Comparison of ENCODE assay signal across 27 cellular contexts in genomic region chr2:55059793-55060192, GRCh38.
"Had no signal": no experiment of that assay in that cellular context is flagged by ENCODE, and none has a peak within 500 bp of the region (broad histone marks: within the 10 kb centered on the region; RNA-seq: fewer than 3 reads in every experiment).

No MANE protein-coding gene starts in this region.

- H3K27me3 Mint-ChIP-seq: natural killer cell treated with Interleukin-12 subunit alpha and Interleukin-12 subunit beta and Interleukin-15 and Interleukin-18, amount 100 ng/mL, for 72 hours; stimulated activated naive B cell treated with anti-CD40 and anti-IgM and Interleukin-4, amounts not matched to agents 10 μg/mL and 1 μg/mL and 100 μg/mL, for 72 hours; stimulated activated naive CD8-positive, alpha-beta T cell treated with anti-CD3 and anti-CD28 coated beads, Interleukin-15, Interleukin-2, amounts not matched to agents 100 ng/mL and 50 ng/mL, for 24 hours had no signal

- H3K4me3 ChIP-seq: pancreas, prostate gland, right lobe of liver, sigmoid colon, stomach, thoracic aorta, thyroid gland, tibial nerve, upper lobe of left lung, vagina had no signal

- H3K27ac ChIP-seq: neutrophil, pancreas, prostate gland, right lobe of liver, sigmoid colon, stomach, thoracic aorta, thyroid gland, tibial nerve, upper lobe of left lung, vagina had no signal

- H3K27ac Mint-ChIP-seq: natural killer cell treated with Interleukin-12 subunit alpha and Interleukin-12 subunit beta and Interleukin-15 and Interleukin-18, amount 100 ng/mL, for 72 hours; nephron progenitor cell; stimulated activated effector memory CD8-positive, alpha-beta T cell treated with anti-CD3 and anti-CD28 coated beads, Interleukin-12 subunit alpha, Interleukin-12 subunit beta, amount 100 ng/mL, for 72 hours; stimulated activated naive B cell treated with anti-CD40 and anti-IgM and Interleukin-4, amounts not matched to agents 10 μg/mL and 1 μg/mL and 100 μg/mL, for 72 hours; stimulated activated naive CD8-positive, alpha-beta T cell treated with anti-CD3 and anti-CD28 coated beads, Interleukin-15, Interleukin-2, amounts not matched to agents 100 ng/mL and 50 ng/mL, for 24 hours had no signal

- H3K36me3 ChIP-seq: neutrophil, pancreas, prostate gland, right lobe of liver, sigmoid colon, stomach, thoracic aorta, thyroid gland, upper lobe of left lung, vagina had no signal

- H3K9me3 ChIP-seq: neutrophil, pancreas, prostate gland, right lobe of liver, sigmoid colon, stomach, thoracic aorta, thyroid gland, tibial nerve, upper lobe of left lung, vagina had no signal

- H3K27me3 ChIP-seq: neutrophil, pancreas, right lobe of liver, sigmoid colon, stomach, thyroid gland, tibial nerve, upper lobe of left lung, vagina had no signal

- H3K9me3 Mint-ChIP-seq: natural killer cell treated with Interleukin-12 subunit alpha and Interleukin-12 subunit beta and Interleukin-15 and Interleukin-18, amount 100 ng/mL, for 72 hours; nephron progenitor cell; neural crest cell; stimulated activated effector memory CD8-positive, alpha-beta T cell treated with anti-CD3 and anti-CD28 coated beads, Interleukin-12 subunit alpha, Interleukin-12 subunit beta, amount 100 ng/mL, for 72 hours; stimulated activated naive CD8-positive, alpha-beta T cell treated with anti-CD3 and anti-CD28 coated beads, Interleukin-15, Interleukin-2, amounts not matched to agents 100 ng/mL and 50 ng/mL, for 24 hours had no signal

- H3K4me1 ChIP-seq: pancreas, prostate gland, right lobe of liver, sigmoid colon, stomach, thyroid gland, tibial nerve, vagina had no signal

- FAIRE-seq: pancreas, small intestine, urothelium cell line had no signal

- H3K36me3 Mint-ChIP-seq: natural killer cell treated with Interleukin-12 subunit alpha and Interleukin-12 subunit beta and Interleukin-15 and Interleukin-18, amount 100 ng/mL, for 72 hours; stimulated activated effector memory CD8-positive, alpha-beta T cell treated with anti-CD3 and anti-CD28 coated beads, Interleukin-12 subunit alpha, Interleukin-12 subunit beta, amount 100 ng/mL, for 72 hours; stimulated activated naive B cell treated with anti-CD40 and anti-IgM and Interleukin-4, amounts not matched to agents 10 μg/mL and 1 μg/mL and 100 μg/mL, for 72 hours had no signal

- DNase-seq: nephron progenitor cell; nucleus accumbens; pancreas; right cardiac atrium; right lobe of liver; sigmoid colon; small intestine; stimulated activated CD4-positive, alpha-beta T cell treated with anti-CD3 and anti-CD28 coated beads, Interleukin-15, amount 100 ng/mL, for 24 hours; stimulated activated CD4-positive, alpha-beta T cell treated with anti-CD3 and anti-CD28 coated beads, Interleukin-2, amount 100 ng/mL, for 24 hours; stimulated activated CD4-positive, alpha-beta T cell treated with anti-CD3 and anti-CD28 coated beads, Interleukin-2, amount 100 ng/mL, for 48 hours; stimulated activated CD4-positive, alpha-beta T cell treated with anti-CD3 and anti-CD28 coated beads, Interleukin-4, amount 100 ng/mL, for 24 hours; stimulated activated naive B cell treated with anti-CD40 and anti-IgM and Interleukin-4, amounts not matched to agents 10 μg/mL and 1 μg/mL and 100 μg/mL, for 72 hours; stimulated activated naive CD4-positive, alpha-beta T cell treated with Interleukin-2 at 50 U/mL for 16 hours; stomach; thyroid gland; trophoblast cell; upper lobe of left lung had no signal

- ATAC-seq: natural killer cell treated with Interleukin-12 subunit alpha and Interleukin-12 subunit beta and Interleukin-15 and Interleukin-18, amount 100 ng/mL, for 72 hours; pancreas; right cardiac atrium; right lobe of liver; stimulated activated effector memory CD8-positive, alpha-beta T cell treated with anti-CD3 and anti-CD28 coated beads, Interleukin-12 subunit alpha, Interleukin-12 subunit beta, amount 100 ng/mL, for 72 hours; stimulated activated naive B cell treated with anti-CD40 and anti-IgM and Interleukin-4, amounts not matched to agents 10 μg/mL and 1 μg/mL and 100 μg/mL, for 72 hours had no signal

- H3K4me1 Mint-ChIP-seq: nephron progenitor cell had no signal

- H3K4me3 Mint-ChIP-seq: natural killer cell treated with Interleukin-12 subunit alpha and Interleukin-12 subunit beta and Interleukin-15 and Interleukin-18, amount 100 ng/mL, for 72 hours; nephron progenitor cell; neural crest cell; stimulated activated effector memory CD8-positive, alpha-beta T cell treated with anti-CD3 and anti-CD28 coated beads, Interleukin-12 subunit alpha, Interleukin-12 subunit beta, amount 100 ng/mL, for 72 hours; stimulated activated naive B cell treated with anti-CD40 and anti-IgM and Interleukin-4, amounts not matched to agents 10 μg/mL and 1 μg/mL and 100 μg/mL, for 72 hours; stimulated activated naive CD8-positive, alpha-beta T cell treated with anti-CD3 and anti-CD28 coated beads, Interleukin-15, Interleukin-2, amounts not matched to agents 100 ng/mL and 50 ng/mL, for 24 hours had no signal
